Comparison of ENCODE assay signal across 1 cellular context in the genomic region with DNA sequence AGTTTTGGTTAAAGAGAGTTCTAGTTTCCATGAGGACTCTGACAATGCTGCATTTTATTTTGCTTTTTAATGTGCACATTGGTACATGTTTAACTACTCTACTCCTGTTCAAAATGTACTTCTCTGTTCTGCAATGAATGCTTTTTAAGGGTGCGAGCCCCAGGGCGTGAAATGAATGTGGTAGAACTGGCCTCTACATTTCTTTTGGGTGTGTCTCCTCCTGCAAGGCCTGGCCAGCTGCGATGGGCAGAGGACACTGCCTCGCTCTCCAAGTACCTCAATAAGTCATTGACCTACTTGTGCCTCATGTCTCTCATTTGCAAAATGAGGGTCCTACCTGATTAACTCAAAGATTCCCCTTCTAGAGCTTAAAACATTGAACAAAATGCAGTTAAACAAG.
TF ChIP-seq lines count a peak whose summit lies in the region.

No MANE protein-coding gene starts in this region.

TF ChIP-seq in A549, 52 proteins besides CTCF, POLR2A, EP300 and RAD21:
- no peak for TF ChIP-seq USF2 (IDR thresholded peaks at IDR 0.05)
- TF ChIP-seq MAFK (IDR thresholded peaks at IDR 0.05; ENCODE audit: partially characterized antibody) = no peak
- TF ChIP-seq, protein P1, sequence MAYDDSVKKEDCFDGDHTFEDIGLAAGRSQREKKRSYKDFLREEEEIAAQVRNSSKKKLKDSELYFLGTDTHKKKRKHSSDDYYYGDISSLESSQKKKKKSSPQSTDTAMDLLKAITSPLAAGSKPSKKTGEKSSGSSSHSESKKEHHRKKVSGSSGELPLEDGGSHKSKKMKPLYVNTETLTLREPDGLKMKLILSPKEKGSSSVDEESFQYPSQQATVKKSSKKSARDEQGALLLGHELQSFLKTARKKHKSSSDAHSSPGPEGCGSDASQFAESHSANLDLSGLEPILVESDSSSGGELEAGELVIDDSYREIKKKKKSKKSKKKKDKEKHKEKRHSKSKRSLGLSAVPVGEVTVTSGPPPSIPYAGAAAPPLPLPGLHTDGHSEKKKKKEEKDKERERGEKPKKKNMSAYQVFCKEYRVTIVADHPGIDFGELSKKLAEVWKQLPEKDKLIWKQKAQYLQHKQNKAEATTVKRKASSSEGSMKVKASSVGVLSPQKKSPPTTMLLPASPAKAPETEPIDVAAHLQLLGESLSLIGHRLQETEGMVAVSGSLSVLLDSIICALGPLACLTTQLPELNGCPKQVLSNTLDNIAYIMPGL (CRISPR knock-in tag; IDR thresholded peaks at IDR 0.05; ENCODE audit: borderline replicate concordance) = no peak
- no peak for TF ChIP-seq HEYL (CRISPR knock-in tag; IDR thresholded peaks at IDR 0.05)
- TF ChIP-seq CBX8 (IDR thresholded peaks at IDR 0.05) = no peak
- no peak for TF ChIP-seq RNF2 (IDR thresholded peaks at IDR 0.05; ENCODE audit: borderline replicate concordance, low read depth)
- TF ChIP-seq PHF8 (IDR thresholded peaks at IDR 0.05; ENCODE audit: borderline replicate concordance, low read depth) = no peak
- no peak for TF ChIP-seq NR3C1 (IDR thresholded peaks at IDR 0.05)
- TF ChIP-seq, protein P2, sequence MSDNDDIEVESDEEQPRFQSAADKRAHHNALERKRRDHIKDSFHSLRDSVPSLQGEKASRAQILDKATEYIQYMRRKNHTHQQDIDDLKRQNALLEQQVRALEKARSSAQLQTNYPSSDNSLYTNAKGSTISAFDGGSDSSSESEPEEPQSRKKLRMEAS (IDR thresholded peaks at IDR 0.05) = no peak
- TF ChIP-seq HOXB13 (CRISPR knock-in tag; IDR thresholded peaks at IDR 0.05; ENCODE audit: low read depth) = no peak
- TF ChIP-seq MAZ (IDR thresholded peaks at IDR 0.05; ENCODE audit: borderline replicate concordance, low read depth, low read length) = no peak
- no peak for TF ChIP-seq HOXA7 (CRISPR knock-in tag; IDR thresholded peaks at IDR 0.05)
- TF ChIP-seq, protein P3, sequence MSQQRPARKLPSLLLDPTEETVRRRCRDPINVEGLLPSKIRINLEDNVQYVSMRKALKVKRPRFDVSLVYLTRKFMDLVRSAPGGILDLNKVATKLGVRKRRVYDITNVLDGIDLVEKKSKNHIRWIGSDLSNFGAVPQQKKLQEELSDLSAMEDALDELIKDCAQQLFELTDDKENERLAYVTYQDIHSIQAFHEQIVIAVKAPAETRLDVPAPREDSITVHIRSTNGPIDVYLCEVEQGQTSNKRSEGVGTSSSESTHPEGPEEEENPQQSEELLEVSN (IDR thresholded peaks at IDR 0.05; ENCODE audit: borderline replicate concordance, low read depth) = no peak
- TF ChIP-seq ELK1 (IDR thresholded peaks at IDR 0.05; ENCODE audit: low read depth, low read length) = no peak
- TF ChIP-seq HOXB5 (CRISPR knock-in tag; IDR thresholded peaks at IDR 0.05) = no peak
- no peak for TF ChIP-seq KDM5A (IDR thresholded peaks at IDR 0.05)
- TF ChIP-seq ATOH8 (CRISPR knock-in tag; IDR thresholded peaks at IDR 0.05; ENCODE audit: low read depth) = no peak
- TF ChIP-seq GATA3 (IDR thresholded peaks at IDR 0.05; ENCODE audit: borderline replicate concordance) = no peak
